ENCODE assay signal across 7 cellular contexts in the genomic region with DNA sequence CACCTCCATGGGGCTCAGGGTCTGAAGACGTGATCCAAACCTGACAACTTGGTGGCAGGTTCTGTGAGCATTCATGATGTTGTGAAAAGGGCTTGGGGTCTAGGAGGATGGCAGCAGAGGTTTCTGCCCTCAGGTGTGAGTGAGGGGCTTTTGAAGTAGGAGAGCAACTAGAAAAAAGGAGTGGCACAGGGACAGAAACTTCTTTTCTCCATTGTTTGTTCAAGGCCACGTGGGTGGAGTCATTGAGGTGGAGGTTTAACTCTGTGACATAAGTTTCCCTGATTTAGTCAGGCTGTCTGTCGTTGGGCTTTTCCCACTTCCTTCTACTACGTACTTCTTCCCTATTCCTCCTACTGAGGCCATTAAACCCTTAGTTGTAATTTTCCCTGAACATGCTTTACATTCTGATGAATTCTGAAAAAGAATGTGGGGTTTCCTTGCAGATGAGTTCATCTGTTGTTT. TPM values are rescaled to one million over a fixed set of nuclear protein-coding genes. Genes with fewer than 3 reads are reported as not detected.
DNase-seq lines count a peak whose midpoint lies in the region; ATAC-seq, FAIRE-seq and TF ChIP-seq lines count a peak whose summit lies in the region.

No MANE protein-coding gene starts in this region.

- intact Hi-C loops in natural killer cell (cut with micrococcal nuclease), result no loop called here

- no peak overlapping the region for H3K4me3 ChIP-seq in choroid plexus epithelial cell (ENCODE audit: low read depth, low read length)
- H3K4me3 ChIP-seq in H7 (ENCODE audit: insufficient read depth, low read depth, low read length), result no peak overlapping the region

- H3K27ac Mint-ChIP-seq in natural killer cell, result peak overlapping the region; percentile 97 to 100

- peak; percentile 75 for FAIRE-seq in RCC 7860 (lab: Jason Lieb, UNC)

- no peak for TF ChIP-seq CTCF in choroid plexus epithelial cell (conservative IDR thresholded peaks at IDR 0.05; ENCODE audit: low read depth, low read length)
- no peak for TF ChIP-seq CTCF in natural killer cell (IDR thresholded peaks at IDR 0.05)

- no peaks in the 10 kb centered on the region for H3K36me3 ChIP-seq in H7 (replicated peaks; ENCODE audit: control insufficient read depth, insufficient read depth, low read length)

- no peak for ATAC-seq in natural killer cell

- no peaks in the 10 kb centered on the region for H3K27me3 ChIP-seq in H7 (ENCODE audit: control insufficient read depth, insufficient read depth, low read length)

- DNase-seq in RCC 7860 (ENCODE audit: low spot score) (peak; percentile 84), choroid plexus epithelial cell (ENCODE audit: low read depth) (peak; percentile 80), natural killer cell (no peak), NCI-H524 treated with DMSO at 0.1 percent for 48 hours (lab: John Stamatoyannopoulos, UW) (no peak), H7 (no peak), OCI-M2 (lab: John Stamatoyannopoulos, UW; ENCODE audit: unreplicated experiment) (no peak)

- H3K36me3 Mint-ChIP-seq in natural killer cell, result peaks cover 11% of the 10 kb centered on the region

- TF ChIP-seq POLR2A in GM19193 (IDR thresholded peaks at IDR 0.05; ENCODE audit: extremely low read depth, insufficient read depth, insufficient read length), result peak; percentile 50

- peak overlapping the region; percentile 73 for H3K4me3 Mint-ChIP-seq in natural killer cell

- peaks cover 84 to 85% of the 10 kb centered on the region in 2 donors for H3K4me1 Mint-ChIP-seq in natural killer cell

- H3K27me3 Mint-ChIP-seq in natural killer cell (ENCODE audit: low read depth in 2 of 2), result no peaks in the 10 kb centered on the region

- no peaks in the 10 kb centered on the region for H3K9me3 Mint-ChIP-seq in natural killer cell

RNA-seq across cellular contexts. Expression of a gene that starts 13.1 kb away (rescaled TPM):
- 100 to 1,000 TPM; 415 to 542 (median 445) TPM for total RNA-seq in natural killer cell
- 9.0 and 18.3 TPM in 2 replicates for total RNA-seq in H7 (2014; rRNA removed; shearing (Covaris generic))

RNA-seq across cellular contexts. Expression of a gene that starts 53.9 kb away (rescaled TPM):
- total RNA-seq in natural killer cell, result 100 to 1,000 TPM in 1 of 3 donors, 10 to 100 TPM in 2; 67.4 to 101 (median 75.3) TPM
- 5.1 and 5.4 TPM in 2 replicates for total RNA-seq in H7 (2014; rRNA removed; shearing (Covaris generic))

RNA-seq across cellular contexts. Expression of a gene that starts 57.3 kb away (rescaled TPM):
- 10 to 100 TPM; 23.5 to 32.7 (median 30.7) TPM for total RNA-seq in natural killer cell
- total RNA-seq in H7 (2014; rRNA removed; shearing (Covaris generic)), result 45.7 and 56.7 TPM in 2 replicates

RNA-seq across cellular contexts. Expression of a gene that starts 57.6 kb away (rescaled TPM):
- total RNA-seq in natural killer cell, result 10 to 100 TPM; 54.2 to 62.5 (median 60.1) TPM
- total RNA-seq in H7 (2014; rRNA removed; shearing (Covaris generic)), result 5.7 and 6.8 TPM in 2 replicates

Comparison
In these comparisons a context has a peak if more than half of its experiments do, and no peak if none do; other contexts are left out.
1. DNase-seq: peak in RCC 7860 (single experiment) and choroid plexus epithelial cell (single experiment); none in natural killer cell (single experiment), NCI-H524 treated with DMSO at 0.1 percent for 48 hours (single experiment), H7 (single experiment) and OCI-M2 (single experiment).
2. RNA of a gene that starts 13.1 kb away (total RNA-seq): 415 to 542 TPM in natural killer cell; 9.0 to 18.3 TPM in H7; every median in the first group is over 10 times any median in the second.
3. RNA of a gene that starts 53.9 kb away (total RNA-seq): 67.4 to 101 TPM in natural killer cell; 5.1 to 5.4 TPM in H7; every median in the first group is over 10 times any median in the second.